ENCODE assay signal across 19 cellular contexts in the genomic region with DNA sequence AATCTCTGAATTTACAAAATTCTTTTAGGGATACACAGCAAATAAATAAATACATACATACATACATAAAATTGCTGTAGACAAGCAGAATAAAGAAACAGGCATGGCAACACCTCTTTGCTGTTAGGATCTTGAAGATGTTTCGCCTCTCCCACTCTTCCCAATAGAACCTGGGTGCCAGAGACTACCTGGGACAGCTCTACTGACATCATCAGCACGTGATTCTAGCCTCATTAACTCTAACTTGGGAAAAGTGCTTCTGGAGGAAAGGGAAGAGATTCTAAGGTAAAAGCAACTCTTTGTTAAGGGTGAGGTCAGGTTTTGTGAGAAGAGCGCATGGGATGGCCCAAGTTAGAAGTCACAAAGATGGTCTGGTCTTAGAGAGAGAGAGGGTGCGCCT.
DNase-seq lines count a peak whose midpoint lies in the region; ATAC-seq and TF ChIP-seq lines count a peak whose summit lies in the region.
"Had no signal": no experiment of that assay in that cellular context is flagged by ENCODE, and none has a peak within 500 bp of the region (broad histone marks: within the 10 kb centered on the region; RNA-seq: fewer than 3 reads in every experiment).

No MANE protein-coding gene starts in this region.

- ATAC-seq in WTC11 (0 out of 2 replicates have a peak, but pooled peaks have one; percentile 15), GM21723 (IDR thresholded peaks at IDR 0.05; ENCODE audit: unreplicated experiment) (no peak)

- no peaks in the 10 kb centered on the region for H3K36me3 Mint-ChIP-seq in WTC11
- H3K36me3 Mint-ChIP-seq: CD14-positive monocyte; CD4-positive, alpha-beta memory T cell; CD4-positive, CD25-positive, alpha-beta regulatory T cell; CD8-positive, alpha-beta memory T cell had no signal

- no peak overlapping the region for H3K4me3 ChIP-seq in HEK293 (ENCODE audit: low read depth, low read length)
- H3K4me3 ChIP-seq: BLaER1 had no signal

- TF ChIP-seq CTCF in HEK293 (tag by site-specific recombination; IDR thresholded peaks at IDR 0.05) (no peak), WTC11 (IDR thresholded peaks at IDR 0.05) (no peak)

- no peaks in the 10 kb centered on the region for H3K4me1 ChIP-seq in HEK293 (ENCODE audit: control insufficient read depth, insufficient read depth, low read length)
- H3K4me1 ChIP-seq: BE2C, BLaER1 had no signal

- no peak overlapping the region for H3K27ac Mint-ChIP-seq in WTC11
- H3K27ac Mint-ChIP-seq: CD14-positive monocyte; CD4-positive, alpha-beta memory T cell; CD4-positive, CD25-positive, alpha-beta regulatory T cell; CD8-positive, alpha-beta memory T cell had no signal

- H3K9me3 Mint-ChIP-seq in WTC11 = peaks cover 8% of the 10 kb centered on the region
- H3K9me3 Mint-ChIP-seq: CD14-positive monocyte; CD8-positive, alpha-beta memory T cell had no signal

- no peak overlapping the region for H3K27ac ChIP-seq in HEK293 (ENCODE audit: extremely low read depth, low read depth, low read length)
- H3K27ac ChIP-seq: BLaER1 had no signal

- no peak for DNase-seq in WTC11 (ENCODE audit: low spot score)
- DNase-seq in hypothalamus (lab: John Stamatoyannopoulos, UW) = no peak
- DNase-seq in DMS153 treated with DMSO at 0.1 percent for 48 hours (lab: John Stamatoyannopoulos, UW; ENCODE audit: unreplicated experiment) = no peak
- DNase-seq: 8988T; ACHN; BE2C; C1 segment of cervical spinal cord; CD4-positive, alpha-beta memory T cell; CD4-positive, CD25-positive, alpha-beta regulatory T cell; CD8-positive, alpha-beta memory T cell; COR-L47; DMS 273 treated with DMSO at 0.1 percent for 48 hours; DMS153; DMS79 treated with DMSO at 0.1 percent for 48 hours; GF-D8 had no signal

- H3K4me1 Mint-ChIP-seq in WTC11 = peaks cover 39% of the 10 kb centered on the region

- POLR2A ChIA-PET in HEK293 (lab: Yijun Ruan, JAX) (no interaction called here), WTC11 (lab: Charles Lee) (no interaction called here)

- H3K36me3 ChIP-seq in HEK293 (ENCODE audit: control insufficient read depth in 2 of 2, insufficient read depth in 1 of 2, low read length in 2 of 2) = no peaks in the 10 kb centered on the region
- H3K36me3 ChIP-seq: BE2C, BLaER1 had no signal

- H3K27me3 Mint-ChIP-seq in WTC11 (ENCODE audit: low read depth) = peaks cover 16% of the 10 kb centered on the region

- no peak overlapping the region for H3K4me3 Mint-ChIP-seq in WTC11
- H3K4me3 Mint-ChIP-seq: CD14-positive monocyte; CD4-positive, alpha-beta memory T cell; CD4-positive, CD25-positive, alpha-beta regulatory T cell; CD8-positive, alpha-beta memory T cell had no signal

- no peaks in the 10 kb centered on the region for H3K9me3 ChIP-seq in HEK293 (ENCODE audit: control insufficient read depth, insufficient read depth, low read depth, low read length)
- H3K9me3 ChIP-seq: BE2C had no signal

- CTCF ChIA-PET in HEK293 (lab: Yijun Ruan, JAX) = interaction anchor here (0.8 kb wide), 1 partner anchor 276 kb away, joined by 6 read pairs; no protein-coding TSS in a partner anchor
- CTCF ChIA-PET in WTC11 (lab: Charles Lee) = no interaction called here

TF ChIP-seq in HEK293, 187 proteins besides CTCF, POLR2A, EP300 and RAD21:
- TF ChIP-seq, protein P1, sequence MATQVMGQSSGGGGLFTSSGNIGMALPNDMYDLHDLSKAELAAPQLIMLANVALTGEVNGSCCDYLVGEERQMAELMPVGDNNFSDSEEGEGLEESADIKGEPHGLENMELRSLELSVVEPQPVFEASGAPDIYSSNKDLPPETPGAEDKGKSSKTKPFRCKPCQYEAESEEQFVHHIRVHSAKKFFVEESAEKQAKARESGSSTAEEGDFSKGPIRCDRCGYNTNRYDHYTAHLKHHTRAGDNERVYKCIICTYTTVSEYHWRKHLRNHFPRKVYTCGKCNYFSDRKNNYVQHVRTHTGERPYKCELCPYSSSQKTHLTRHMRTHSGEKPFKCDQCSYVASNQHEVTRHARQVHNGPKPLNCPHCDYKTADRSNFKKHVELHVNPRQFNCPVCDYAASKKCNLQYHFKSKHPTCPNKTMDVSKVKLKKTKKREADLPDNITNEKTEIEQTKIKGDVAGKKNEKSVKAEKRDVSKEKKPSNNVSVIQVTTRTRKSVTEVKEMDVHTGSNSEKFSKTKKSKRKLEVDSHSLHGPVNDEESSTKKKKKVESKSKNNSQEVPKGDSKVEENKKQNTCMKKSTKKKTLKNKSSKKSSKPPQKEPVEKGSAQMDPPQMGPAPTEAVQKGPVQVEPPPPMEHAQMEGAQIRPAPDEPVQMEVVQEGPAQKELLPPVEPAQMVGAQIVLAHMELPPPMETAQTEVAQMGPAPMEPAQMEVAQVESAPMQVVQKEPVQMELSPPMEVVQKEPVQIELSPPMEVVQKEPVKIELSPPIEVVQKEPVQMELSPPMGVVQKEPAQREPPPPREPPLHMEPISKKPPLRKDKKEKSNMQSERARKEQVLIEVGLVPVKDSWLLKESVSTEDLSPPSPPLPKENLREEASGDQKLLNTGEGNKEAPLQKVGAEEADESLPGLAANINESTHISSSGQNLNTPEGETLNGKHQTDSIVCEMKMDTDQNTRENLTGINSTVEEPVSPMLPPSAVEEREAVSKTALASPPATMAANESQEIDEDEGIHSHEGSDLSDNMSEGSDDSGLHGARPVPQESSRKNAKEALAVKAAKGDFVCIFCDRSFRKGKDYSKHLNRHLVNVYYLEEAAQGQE (tag by site-specific recombination; IDR thresholded peaks at IDR 0.05) = peak; percentile 54; the same call in 1 of the 2 replicates
- TF ChIP-seq ZNF239 (tag by site-specific recombination; IDR thresholded peaks at IDR 0.05) = no peak

TF ChIP-seq in WTC11, 78 proteins besides CTCF, POLR2A, EP300 and RAD21:
- no peak for TF ChIP-seq TCF7 (CRISPR knock-in tag; IDR thresholded peaks at IDR 0.05; ENCODE audit: low read depth)
- TF ChIP-seq ATF1 (CRISPR knock-in tag; IDR thresholded peaks at IDR 0.05) = no peak
- no peak for TF ChIP-seq NFYB (CRISPR knock-in tag; conservative IDR thresholded peaks at IDR 0.05; ENCODE audit: low read depth)
- no peak for TF ChIP-seq SP1 (CRISPR knock-in tag; conservative IDR thresholded peaks at IDR 0.05)
- TF ChIP-seq ZBTB43 (CRISPR knock-in tag; IDR thresholded peaks at IDR 0.05) = no peak
- TF ChIP-seq ZNF671 (CRISPR knock-in tag; IDR thresholded peaks at IDR 0.05) = no peak
- no peak for TF ChIP-seq ELF4 (CRISPR knock-in tag; IDR thresholded peaks at IDR 0.05; ENCODE audit: low read depth)
- TF ChIP-seq, protein P2, sequence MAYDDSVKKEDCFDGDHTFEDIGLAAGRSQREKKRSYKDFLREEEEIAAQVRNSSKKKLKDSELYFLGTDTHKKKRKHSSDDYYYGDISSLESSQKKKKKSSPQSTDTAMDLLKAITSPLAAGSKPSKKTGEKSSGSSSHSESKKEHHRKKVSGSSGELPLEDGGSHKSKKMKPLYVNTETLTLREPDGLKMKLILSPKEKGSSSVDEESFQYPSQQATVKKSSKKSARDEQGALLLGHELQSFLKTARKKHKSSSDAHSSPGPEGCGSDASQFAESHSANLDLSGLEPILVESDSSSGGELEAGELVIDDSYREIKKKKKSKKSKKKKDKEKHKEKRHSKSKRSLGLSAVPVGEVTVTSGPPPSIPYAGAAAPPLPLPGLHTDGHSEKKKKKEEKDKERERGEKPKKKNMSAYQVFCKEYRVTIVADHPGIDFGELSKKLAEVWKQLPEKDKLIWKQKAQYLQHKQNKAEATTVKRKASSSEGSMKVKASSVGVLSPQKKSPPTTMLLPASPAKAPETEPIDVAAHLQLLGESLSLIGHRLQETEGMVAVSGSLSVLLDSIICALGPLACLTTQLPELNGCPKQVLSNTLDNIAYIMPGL (CRISPR knock-in tag; IDR thresholded peaks at IDR 0.05) = no peak
- TF ChIP-seq ZNF396 (CRISPR knock-in tag; IDR thresholded peaks at IDR 0.05; ENCODE audit: borderline replicate concordance) = no peak
- no peak for TF ChIP-seq ZNF263 (CRISPR knock-in tag; IDR thresholded peaks at IDR 0.05; ENCODE audit: low read depth)
- TF ChIP-seq, protein P3, sequence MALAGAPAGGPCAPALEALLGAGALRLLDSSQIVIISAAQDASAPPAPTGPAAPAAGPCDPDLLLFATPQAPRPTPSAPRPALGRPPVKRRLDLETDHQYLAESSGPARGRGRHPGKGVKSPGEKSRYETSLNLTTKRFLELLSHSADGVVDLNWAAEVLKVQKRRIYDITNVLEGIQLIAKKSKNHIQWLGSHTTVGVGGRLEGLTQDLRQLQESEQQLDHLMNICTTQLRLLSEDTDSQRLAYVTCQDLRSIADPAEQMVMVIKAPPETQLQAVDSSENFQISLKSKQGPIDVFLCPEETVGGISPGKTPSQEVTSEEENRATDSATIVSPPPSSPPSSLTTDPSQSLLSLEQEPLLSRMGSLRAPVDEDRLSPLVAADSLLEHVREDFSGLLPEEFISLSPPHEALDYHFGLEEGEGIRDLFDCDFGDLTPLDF (CRISPR knock-in tag; IDR thresholded peaks at IDR 0.05) = no peak
